ENCODE assay signal across 13 cellular contexts in the genomic region with DNA sequence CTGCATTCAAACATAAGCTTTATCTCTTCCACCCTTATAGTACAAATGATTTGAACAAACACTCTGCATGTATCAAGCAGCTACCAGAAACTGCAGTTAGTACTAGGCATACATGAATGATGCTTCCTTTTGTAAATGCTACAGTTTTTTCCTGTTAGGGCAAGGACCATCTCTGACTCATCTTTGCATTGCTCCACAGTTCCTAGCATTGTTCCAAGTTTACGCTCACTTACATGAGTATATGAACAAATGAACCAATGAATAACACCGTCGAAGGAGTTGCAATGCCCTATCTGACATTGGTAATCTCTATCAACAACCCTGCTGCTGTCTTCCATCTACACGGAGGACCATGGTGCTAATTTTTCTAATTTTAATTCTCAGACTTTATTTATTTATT. TPM values are rescaled to one million over a fixed set of nuclear protein-coding genes. Genes with fewer than 3 reads are reported as not detected.
DNase-seq lines count a peak whose midpoint lies in the region; ATAC-seq, FAIRE-seq and TF ChIP-seq lines count a peak whose summit lies in the region.
"Had no signal": no experiment of that assay in that cellular context is flagged by ENCODE, and none has a peak within 500 bp of the region (broad histone marks: within the 10 kb centered on the region; RNA-seq: fewer than 3 reads in every experiment).

No MANE protein-coding gene starts in this region.

- H4K20me1 ChIP-seq in keratinocyte (ENCODE audit: control insufficient read depth, extremely low read depth, insufficient read depth, low read length) = no peaks in the 10 kb centered on the region
- H4K20me1 ChIP-seq in OCI-LY7 (ENCODE audit: insufficient read depth, low read length) = no peaks in the 10 kb centered on the region
- peaks cover 9% of the 10 kb centered on the region; the same call in 1 of the 2 replicates for H4K20me1 ChIP-seq in Karpas-422 (ENCODE audit: insufficient read depth, low read depth, low read length)

- peaks cover 2% of the 10 kb centered on the region for H3K36me3 ChIP-seq in bronchial epithelial cell (ENCODE audit: control insufficient read depth, insufficient read depth, low read length)
- H3K36me3 ChIP-seq in keratinocyte (ENCODE audit: control insufficient read depth in 2 of 2, extremely low read depth in 1 of 2, insufficient read depth in 2 of 2, low read length in 2 of 2) = no peaks in the 10 kb centered on the region
- H3K36me3 ChIP-seq in OCI-LY7 (ENCODE audit: insufficient read depth, low read length) = peaks cover 8% of the 10 kb centered on the region
- no peaks in the 10 kb centered on the region for H3K36me3 ChIP-seq in Karpas-422 (ENCODE audit: insufficient read depth, low read length)

- H3K9me3 ChIP-seq in AG04450 (ENCODE audit: control insufficient read depth, insufficient read depth, low read length) = peaks cover 3% of the 10 kb centered on the region
- H3K9me3 ChIP-seq in keratinocyte (ENCODE audit: control insufficient read depth, low read depth, low read length) = no peaks in the 10 kb centered on the region
- no peaks in the 10 kb centered on the region for H3K9me3 ChIP-seq in OCI-LY7 (ENCODE audit: low read length)
- H3K9me3 ChIP-seq in Karpas-422 (ENCODE audit: low read length) = no peaks in the 10 kb centered on the region
- H3K9me3 ChIP-seq: vagina had no signal

- TF ChIP-seq CTCF in AG04450 (IDR thresholded peaks at IDR 0.05; ENCODE audit: low read depth, low read length) (no peak), bronchial epithelial cell (IDR thresholded peaks at IDR 0.05; ENCODE audit: insufficient read depth, low read length, severe bottlenecking) (no peak), keratinocyte (optimal IDR thresholded peaks at IDR 0.05 in 1 of 3, IDR thresholded peaks at IDR 0.05 in 1 of 3, conservative IDR thresholded peaks at IDR 0.05 in 1 of 3; ENCODE audit: extremely low read depth in 1 of 3, insufficient read depth in 2 of 3, low read length in 3 of 3) (no peak), OCI-LY7 (conservative IDR thresholded peaks at IDR 0.05; ENCODE audit: low read length) (no peak)

- H3K27ac ChIP-seq in AG04450 (ENCODE audit: low read depth, low read length) = no peak overlapping the region
- peak overlapping the region; percentile 74 for H3K27ac ChIP-seq in keratinocyte (ENCODE audit: control insufficient read depth, insufficient read depth, low read length)
- no peak overlapping the region for H3K27ac ChIP-seq in OCI-LY7 (ENCODE audit: low read depth, low read length, poor library complexity, severe bottlenecking)
- no peak overlapping the region for H3K27ac ChIP-seq in Karpas-422 (ENCODE audit: low read length)
- H3K27ac ChIP-seq: vagina had no signal

- no peak overlapping the region for H3K4me3 ChIP-seq in AG04450 (ENCODE audit: low read depth, low read length)
- H3K4me3 ChIP-seq in bronchial epithelial cell (ENCODE audit: low read depth, low read length) = no peak overlapping the region
- peak overlapping the region in 1 of 3 experiments; percentile 37 for H3K4me3 ChIP-seq in keratinocyte (ENCODE audit: control insufficient read depth in 2 of 3, extremely low read depth in 1 of 3, insufficient read depth in 2 of 3, low read depth in 1 of 3, low read length in 3 of 3)
- H3K4me3 ChIP-seq in OCI-LY7 (ENCODE audit: low read depth, low read length, poor library complexity, severe bottlenecking) = no peak overlapping the region
- H3K4me3 ChIP-seq in Karpas-422 (ENCODE audit: low read length) = no peak overlapping the region
- H3K4me3 ChIP-seq: vagina had no signal

- POLR2A ChIA-PET in AG04450 (lab: Yijun Ruan, JAX) = no interaction called here
- POLR2A ChIA-PET in OCI-LY7 (lab: Charles Lee) = no interaction called here

- DNase-seq in AG04450 (ENCODE audit: low read depth, low spot score) (peak; percentile 51), LHCN-M2 (ENCODE audit: low read depth) (peak; percentile 21), bronchial epithelial cell (ENCODE audit: low read depth) (peak; percentile 100), keratinocyte (ENCODE audit: low read depth, low spot score) (peak; percentile 76), OCI-LY7 (ENCODE audit: low spot score) (no peak), Karpas-422 (no peak)
- DNase-seq: activated T-cell treated with anti-CD3 and anti-CD28 coated beads for 4 hours; amniotic stem cell; stimulated activated CD4-positive, alpha-beta T cell treated with anti-CD3 and anti-CD28 coated beads, Interleukin-15, amount 100 ng/mL, for 24 hours had no signal

- H3K9ac ChIP-seq in keratinocyte (ENCODE audit: control insufficient read depth, extremely low read depth, insufficient read depth, low read length) (peak overlapping the region; percentile 50), Karpas-422 (ENCODE audit: low read length) (no peak overlapping the region)

- intact Hi-C loops in OCI-LY7 (cut with micrococcal nuclease; ENCODE audit: unreplicated experiment) = no loop called here

- BruUV-seq in OCI-LY7 (replicated peaks; lab: Mats Ljungman, UMichigan) = no TSS peak

- no peaks in the 10 kb centered on the region for H3K9me2 ChIP-seq in OCI-LY7 (ENCODE audit: insufficient read depth, low read length)
- H3K9me2 ChIP-seq in Karpas-422 (replicated peaks; ENCODE audit: insufficient read depth, low read length) = no peaks in the 10 kb centered on the region

- dilution Hi-C loops in keratinocyte (cut with MboI; ENCODE audit: extremely low pct_ligation_motif_present, low sequenced_read_pairs) = no loop called here

- H3K79me2 ChIP-seq in keratinocyte (ENCODE audit: control insufficient read depth, insufficient read depth, low read length) (peaks cover 30% of the 10 kb centered on the region), OCI-LY7 (ENCODE audit: insufficient read depth, low read depth, low read length) (peaks cover 11% of the 10 kb centered on the region), Karpas-422 (ENCODE audit: low read length) (peaks cover 14% of the 10 kb centered on the region)

- H3K4me2 ChIP-seq in keratinocyte (ENCODE audit: control insufficient read depth, extremely low read depth, insufficient read depth, low read depth, low read length) (peak overlapping the region; percentile 65), OCI-LY7 (ENCODE audit: low read length) (no peak overlapping the region), Karpas-422 (ENCODE audit: low read depth, low read length, poor library complexity, severe bottlenecking) (no peak overlapping the region)

- CTCF ChIA-PET in AG04450 (lab: Charles Lee) = interaction anchor here (1.0 to 1.5 kb wide), 2 partner anchors 183 to 259 kb away, joined by 3 to 5 read pairs; no protein-coding TSS in a partner anchor
- CTCF ChIA-PET in OCI-LY7 (lab: Charles Lee; ENCODE audit: unreplicated experiment) = no interaction called here

- ATAC-seq in HG03460 (IDR thresholded peaks at IDR 0.05; ENCODE audit: unreplicated experiment) (no peak), HG02763 (IDR thresholded peaks at IDR 0.05; ENCODE audit: unreplicated experiment) (no peak)

- H3K27me3 ChIP-seq in AG04450 (ENCODE audit: control insufficient read depth, insufficient read depth, low read length) = no peaks in the 10 kb centered on the region
- H3K27me3 ChIP-seq in bronchial epithelial cell (ENCODE audit: control insufficient read depth, insufficient read depth, low read length) = no peaks in the 10 kb centered on the region
- no peaks in the 10 kb centered on the region for H3K27me3 ChIP-seq in keratinocyte (ENCODE audit: control insufficient read depth, extremely low read depth, insufficient read depth, low read length)
- H3K27me3 ChIP-seq in Karpas-422 (ENCODE audit: low read length) = no peaks in the 10 kb centered on the region
- H3K27me3 ChIP-seq: vagina had no signal

- H3K4me1 ChIP-seq in keratinocyte (ENCODE audit: control insufficient read depth, extremely low read depth, insufficient read depth, low read length) = peaks cover 37% of the 10 kb centered on the region
- H3K4me1 ChIP-seq in OCI-LY7 (ENCODE audit: insufficient read depth, low read length, poor library complexity, severe bottlenecking) = peaks cover 11% of the 10 kb centered on the region
- H3K4me1 ChIP-seq in Karpas-422 (ENCODE audit: low read length) = peaks cover 8% of the 10 kb centered on the region

- peak overlapping the region; percentile 52 for H2AFZ ChIP-seq in keratinocyte (ENCODE audit: control insufficient read depth, low read length)
- no peak overlapping the region for H2AFZ ChIP-seq in OCI-LY7 (ENCODE audit: low read length)
- no peak overlapping the region for H2AFZ ChIP-seq in Karpas-422 (ENCODE audit: low read length)

- FAIRE-seq in bronchial epithelial cell (lab: Jason Lieb, UNC) (no peak), keratinocyte (lab: Jason Lieb, UNC) (peak; percentile 95)
- FAIRE-seq: endometrium had no signal

- H3K9me1 ChIP-seq in keratinocyte (ENCODE audit: control insufficient read depth, extremely low read depth, insufficient read depth, low read length) = no peaks in the 10 kb centered on the region

RNA-seq across cellular contexts. Expression of gene ALDH7A1, which starts 2.1 kb away (rescaled TPM):
- polyA plus RNA-seq in AG04450 (2011; rRNA removed) (82.2 and 97.2 TPM in 2 replicates), keratinocyte (116 to 183 TPM (median 130 TPM) in 3 replicates)
- polyA minus RNA-seq in AG04450 (2011; rRNA and poly(A)+ RNA removed) = 46.5 and 56.3 TPM in 2 replicates
- total RNA-seq in LHCN-M2 (2014; rRNA removed) (29.2 and 36.3 TPM in 2 replicates), bronchial epithelial cell (44.2 and 46.7 TPM in 2 replicates), OCI-LY7 (2022) (not detected in 2 replicates)
- polyA plus RNA-seq in LHCN-M2 (2012) = 102 TPM
- 164 TPM for polyA plus RNA-seq in keratinocyte (2011; ENCODE audit: low read depth)
- 93.3 and 101 TPM in 2 replicates for polyA plus RNA-seq in keratinocyte (2011; cell fraction: cytosol; rRNA removed)
- polyA plus RNA-seq in keratinocyte (2011; cell fraction: nucleus; rRNA removed) = 104 and 126 TPM in 2 replicates
- 86.3 and 147 TPM in 2 replicates for polyA plus RNA-seq in keratinocyte (2012; ENCODE audit: low replicate concordance)
- 56.5 to 107 TPM (median 75.8 TPM) in 3 replicates for polyA minus RNA-seq in keratinocyte
- polyA minus RNA-seq in keratinocyte (2011; cell fraction: cytosol; rRNA and poly(A)+ RNA removed) = 40.9 TPM
- polyA minus RNA-seq in keratinocyte (2011; cell fraction: nucleus; rRNA and poly(A)+ RNA removed) = 35.5 and 73.5 TPM in 2 replicates
- not detected in 2 replicates for total RNA-seq in OCI-LY7 (2014; rRNA removed; shearing (Covaris generic))
- not detected in 2 replicates for total RNA-seq in Karpas-422 (2014; rRNA removed; shearing (Covaris generic); ENCODE audit: low replicate concordance)

RNA-seq across cellular contexts. Expression of gene PHAX, which starts 3.6 kb away (rescaled TPM):
- 38.9 and 61.0 TPM in 2 replicates for polyA plus RNA-seq in AG04450 (2011; rRNA removed)
- polyA minus RNA-seq in AG04450 (2011; rRNA and poly(A)+ RNA removed) = 49.5 and 50.2 TPM in 2 replicates
- total RNA-seq in LHCN-M2 (2014; rRNA removed) = 78.2 and 101 TPM in 2 replicates
- 45.0 TPM for polyA plus RNA-seq in LHCN-M2 (2012)
- total RNA-seq in bronchial epithelial cell = 39.7 and 56.9 TPM in 2 replicates
- 42.7 to 86.4 TPM (median 63.0 TPM) in 3 replicates for polyA plus RNA-seq in keratinocyte
- 109 TPM for polyA plus RNA-seq in keratinocyte (2011; ENCODE audit: low read depth)
- polyA plus RNA-seq in keratinocyte (2011; cell fraction: cytosol; rRNA removed) = 49.1 and 58.3 TPM in 2 replicates
- 39.8 and 66.1 TPM in 2 replicates for polyA plus RNA-seq in keratinocyte (2011; cell fraction: nucleus; rRNA removed)
- polyA plus RNA-seq in keratinocyte (2012; ENCODE audit: low replicate concordance) = 56.2 and 59.9 TPM in 2 replicates
- 20.5 to 46.3 TPM (median 24.6 TPM) in 3 replicates for polyA minus RNA-seq in keratinocyte
- polyA minus RNA-seq in keratinocyte (2011; cell fraction: cytosol; rRNA and poly(A)+ RNA removed) = 25.1 TPM
- polyA minus RNA-seq in keratinocyte (2011; cell fraction: nucleus; rRNA and poly(A)+ RNA removed) = 31.2 and 43.5 TPM in 2 replicates
- total RNA-seq in OCI-LY7 (2014; rRNA removed; shearing (Covaris generic)) = 73.8 and 89.7 TPM in 2 replicates
- total RNA-seq in OCI-LY7 (2022) = 113 and 128 TPM in 2 replicates
- total RNA-seq in Karpas-422 (2014; rRNA removed; shearing (Covaris generic); ENCODE audit: low replicate concordance) = 15.2 and 26.1 TPM in 2 replicates

Comparison
In these comparisons a context has a peak if more than half of its experiments do, and no peak if none do; other contexts are left out.
1. DNase-seq: peak in AG04450 (single experiment), LHCN-M2 (single experiment), bronchial epithelial cell (single experiment) and keratinocyte (single experiment); none in OCI-LY7 (single experiment) and Karpas-422 (single experiment).
2. RNA of gene ALDH7A1, which starts 2.1 kb away (total RNA-seq): 44.2 to 46.7 TPM in bronchial epithelial cell and 29.2 to 36.3 TPM in LHCN-M2; not detected in OCI-LY7 and not detected in Karpas-422; every median in the first group is over 10 times any median in the second.